Comparison of ENCODE assay signal across 14 cellular contexts in genomic region chr2:62489162-62489561, GRCh38. TPM values are rescaled to one million over a fixed set of nuclear protein-coding genes. Genes with fewer than 3 reads are reported as not detected.
DNase-seq lines count a peak whose midpoint lies in the region; ATAC-seq and TF ChIP-seq lines count a peak whose summit lies in the region.
"Had no signal": no experiment of that assay in that cellular context is flagged by ENCODE, and none has a peak within 500 bp of the region (broad histone marks: within the 10 kb centered on the region; RNA-seq: fewer than 3 reads in every experiment).

No MANE protein-coding gene starts in this region.

- H3K4me1 ChIP-seq in tibial artery, result peaks cover 0 to 58% (median 29%) of the 10 kb centered on the region in 4 donors

- ATAC-seq in HG02885 (IDR thresholded peaks at IDR 0.05; ENCODE audit: poor library complexity, unreplicated experiment), result no peak

- H3K9me3 ChIP-seq in tibial artery, result no peaks in the 10 kb centered on the region
- H3K9me3 ChIP-seq: ascending aorta had no signal

- intact Hi-C loops in tibial artery (cut with DNase I; ENCODE audit: low total_unique reads), result no loop called here

- no peaks in the 10 kb centered on the region for H3K36me3 ChIP-seq in tibial artery
- H3K36me3 ChIP-seq: ascending aorta had no signal

- H3K4me3 ChIP-seq in epithelial cell of esophagus (ENCODE audit: low read length) (no peak overlapping the region), tibial artery (no peak overlapping the region)
- H3K4me3 ChIP-seq: ascending aorta had no signal

- no peak for TF ChIP-seq CTCF in epithelial cell of esophagus (IDR thresholded peaks at IDR 0.05; ENCODE audit: insufficient read depth, low read depth, low read length, missing control alignments)
- no peak for TF ChIP-seq CTCF in tibial artery (IDR thresholded peaks at IDR 0.05)

- H3K27me3 ChIP-seq in tibial artery, result no peaks in the 10 kb centered on the region
- H3K27me3 ChIP-seq: ascending aorta had no signal

- DNase-seq in RPMI7951 (ENCODE audit: low read depth), result peak; percentile 15
- peak; percentile 24 for DNase-seq in epithelial cell of esophagus (ENCODE audit: low read depth)
- peak; percentile 70 to 83 for DNase-seq in lung microvascular endothelial cell (ENCODE audit: low read depth in 2 of 2)
- no peak for DNase-seq in tibial artery
- DNase-seq in stimulated activated naive CD4-positive, alpha-beta T cell treated with Interleukin-2 at 50 U/mL for 16 hours (lab: John Stamatoyannopoulos, UW), result no peak
- DNase-seq in A172 (ENCODE audit: low spot score), result no peak
- DNase-seq: activated CD4-positive, alpha-beta T cell treated with anti-CD3 and anti-CD28 coated beads, Interleukin-2, amount 50 U/mL, for 4 hours; CD4-positive, alpha-beta memory T cell; endodermal cell; NCI-H187; RPMI8226 had no signal

- H3K27ac ChIP-seq in tibial artery, result peak overlapping the region; percentile 18 to 48
- H3K27ac ChIP-seq: ascending aorta, parathyroid adenoma had no signal

RNA-seq across cellular contexts. Expression of gene TMEM17, which starts 16.8 kb away (rescaled TPM):
- total RNA-seq in RPMI7951 (2014; rRNA removed; shearing (Covaris generic)), result 3.2 and 3.5 TPM in 2 replicates
- 0.99 and 1.1 TPM in 2 replicates for total RNA-seq in lung microvascular endothelial cell
- total RNA-seq in A172 (2014; rRNA removed; shearing (Covaris generic)), result 3.7 and 5.6 TPM in 2 replicates
- total RNA-seq: ascending aorta; CD4-positive, alpha-beta memory T cell had no signal

Comparison
In these comparisons a context has a peak if more than half of its experiments do, and no peak if none do; other contexts are left out.
1. DNase-seq: peak in RPMI7951 (single experiment), epithelial cell of esophagus (single experiment) and lung microvascular endothelial cell (2 of 2); none in tibial artery (0 of 2), stimulated activated naive CD4-positive, alpha-beta T cell treated with Interleukin-2 at 50 U/mL for 16 hours (single experiment) and A172 (single experiment).